ENCODE assay signal across 9 cellular contexts in genomic region chr6:215335-216034, GRCh38.
DNase-seq lines count a peak whose midpoint lies in the region; ATAC-seq and TF ChIP-seq lines count a peak whose summit lies in the region.
"Had no signal": no experiment of that assay in that cellular context is flagged by ENCODE, and none has a peak within 500 bp of the region (broad histone marks: within the 10 kb centered on the region; RNA-seq: fewer than 3 reads in every experiment).

No MANE protein-coding gene starts in this region.

- peaks cover 9% of the 10 kb centered on the region for H3K27me3 Mint-ChIP-seq in activated T-cell treated with anti-CD3 and anti-CD28 coated beads, Interleukin-2, amount 50 U/mL, for 24 hours

- H3K4me1 Mint-ChIP-seq in activated T-cell treated with anti-CD3 and anti-CD28 coated beads, Interleukin-2, amount 50 U/mL, for 24 hours (ENCODE audit: low read depth) = peaks cover 64% of the 10 kb centered on the region

- no peaks in the 10 kb centered on the region for H3K36me3 Mint-ChIP-seq in activated T-cell treated with anti-CD3 and anti-CD28 coated beads, Interleukin-2, amount 50 U/mL, for 24 hours (ENCODE audit: low read depth)

- no peak for ATAC-seq in GM18907 (IDR thresholded peaks at IDR 0.05; ENCODE audit: unreplicated experiment)
- ATAC-seq in HG03196 (IDR thresholded peaks at IDR 0.05; ENCODE audit: unreplicated experiment) = no peak
- ATAC-seq in GM19035 (IDR thresholded peaks at IDR 0.05; ENCODE audit: unreplicated experiment) = no peak
- no peak for ATAC-seq in HG02571 (IDR thresholded peaks at IDR 0.05; ENCODE audit: unreplicated experiment)

- no peaks in the 10 kb centered on the region for H3K9me3 ChIP-seq in MG63

- H3K9me3 Mint-ChIP-seq in activated T-cell treated with anti-CD3 and anti-CD28 coated beads, Interleukin-2, amount 50 U/mL, for 24 hours = peaks cover 6% of the 10 kb centered on the region

- H3K4me3 ChIP-seq in AG10803 (ENCODE audit: low read length) (no peak overlapping the region), MG63 (no peak overlapping the region)

- no peaks in the 10 kb centered on the region for H3K36me3 ChIP-seq in MG63

- DNase-seq in AG10803 (ENCODE audit: low read depth) = peak; percentile 2
- peak; percentile 83 for DNase-seq in MG63
- DNase-seq in activated T-cell treated with anti-CD3 and anti-CD28 coated beads, Interleukin-2, amount 50 U/mL, for 24 hours = peak; percentile 72
- DNase-seq in left kidney (ENCODE audit: low read depth, low spot score) = peak; percentile 44
- DNase-seq: NCI-H1092 treated with DMSO at 0.1 percent for 48 hours had no signal

- peak overlapping the region; percentile 83 for H3K27ac Mint-ChIP-seq in activated T-cell treated with anti-CD3 and anti-CD28 coated beads, Interleukin-2, amount 50 U/mL, for 24 hours

- no peak for TF ChIP-seq CTCF in AG10803 (conservative IDR thresholded peaks at IDR 0.05; ENCODE audit: low read length)

- no peak overlapping the region for H3K4me3 Mint-ChIP-seq in activated T-cell treated with anti-CD3 and anti-CD28 coated beads, Interleukin-2, amount 50 U/mL, for 24 hours

- H3K27me3 ChIP-seq in MG63 = no peaks in the 10 kb centered on the region

Comparison
In these comparisons a context has a peak if more than half of its experiments do, and no peak if none do; other contexts are left out.
1. DNase-seq: peak in every context shown above with its lines; median percentile 83 in MG63; 72 in activated T-cell treated with anti-CD3 and anti-CD28 coated beads, Interleukin-2, amount 50 U/mL, for 24 hours; 44 in left kidney; 2 in AG10803.